Comparison of ENCODE assay signal across 15 cellular contexts in the genomic region with DNA sequence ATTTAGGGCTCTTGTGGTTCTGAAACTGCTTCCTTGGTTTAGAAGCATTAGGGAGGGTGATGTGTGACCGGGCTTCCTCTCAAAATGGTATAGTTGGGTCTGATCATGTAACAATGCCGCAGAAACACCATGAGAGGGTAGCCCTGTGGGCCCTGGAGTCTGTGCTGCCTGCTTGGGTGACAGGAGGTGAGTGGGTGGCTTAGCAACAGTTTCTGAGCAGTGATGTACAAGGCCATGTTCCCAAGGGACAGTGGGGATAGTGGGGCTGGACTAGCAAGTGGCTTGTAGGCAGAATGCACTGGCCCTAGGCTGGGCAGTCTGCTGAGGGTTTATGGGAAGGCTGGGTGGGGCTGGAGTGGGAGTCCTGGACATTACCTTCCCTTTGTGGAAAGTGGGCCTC.
A peak's percentile ranks its signal among the peaks of the same experiment; 100 is the strongest.
DNase-seq lines count a peak whose midpoint lies in the region; ATAC-seq and TF ChIP-seq lines count a peak whose summit lies in the region.
"Had no signal": no experiment of that assay in that cellular context is flagged by ENCODE, and none has a peak within 500 bp of the region (broad histone marks: within the 10 kb centered on the region; RNA-seq: fewer than 3 reads in every experiment).

No MANE protein-coding gene starts in this region.

- TF ChIP-seq CTCF in HEK293 (tag by site-specific recombination; IDR thresholded peaks at IDR 0.05): no peak
- TF ChIP-seq CTCF in dorsolateral prefrontal cortex (IDR thresholded peaks at IDR 0.05 in 54 of 56, conservative IDR thresholded peaks at IDR 0.05 in 2 of 56; ENCODE audit: low read depth in 1 of 56, partially characterized antibody in 56 of 56): no peak
- TF ChIP-seq CTCF in progenitor cell of endocrine pancreas (IDR thresholded peaks at IDR 0.05; ENCODE audit: unreplicated experiment): no peak

- peaks cover 3% of the 10 kb centered on the region for H3K27me3 Mint-ChIP-seq in T-helper 1 cell treated with Interleukin-12 subunit alpha and Interleukin-12 subunit beta and Interleukin-4 antibody, amounts not matched to agents 30 μg/mL and 1 μg/mL, for 36 hours (ENCODE audit: low read depth)
- H3K27me3 Mint-ChIP-seq in progenitor cell of endocrine pancreas: peaks cover 30% of the 10 kb centered on the region

- peaks cover 0 to 2% (median 0%) of the 10 kb centered on the region in 45 donors for H3K27me3 ChIP-seq in dorsolateral prefrontal cortex

- H3K27ac ChIP-seq in HEK293 (ENCODE audit: extremely low read depth, low read depth, low read length) (no peak overlapping the region), dorsolateral prefrontal cortex (peak overlapping the region in 31 of 59 donors; percentile 6 to 73 (median 38))

- no peak overlapping the region for H3K27ac Mint-ChIP-seq in T-helper 1 cell treated with Interleukin-12 subunit alpha and Interleukin-12 subunit beta and Interleukin-4 antibody, amounts not matched to agents 30 μg/mL and 1 μg/mL, for 36 hours
- H3K27ac Mint-ChIP-seq in progenitor cell of endocrine pancreas: peak overlapping the region; percentile 13
- H3K27ac Mint-ChIP-seq: HFFc6 had no signal

- intact Hi-C loops in dorsolateral prefrontal cortex (cut with DNase I): no loop called here

- H3K9me3 Mint-ChIP-seq in T-helper 1 cell treated with Interleukin-12 subunit alpha and Interleukin-12 subunit beta and Interleukin-4 antibody, amounts not matched to agents 30 μg/mL and 1 μg/mL, for 36 hours: no peaks in the 10 kb centered on the region
- no peaks in the 10 kb centered on the region for H3K9me3 Mint-ChIP-seq in progenitor cell of endocrine pancreas (ENCODE audit: low read depth)
- H3K9me3 Mint-ChIP-seq: HFFc6 had no signal

- H3K36me3 Mint-ChIP-seq in T-helper 1 cell treated with Interleukin-12 subunit alpha and Interleukin-12 subunit beta and Interleukin-4 antibody, amounts not matched to agents 30 μg/mL and 1 μg/mL, for 36 hours (ENCODE audit: low read depth): no peaks in the 10 kb centered on the region
- H3K36me3 Mint-ChIP-seq in progenitor cell of endocrine pancreas (ENCODE audit: insufficient read depth): no peaks in the 10 kb centered on the region

- DNase-seq in T-helper 1 cell (no peak), dorsolateral prefrontal cortex (peak in 5 of 10 donors; percentile 34 to 55 (median 47)), progenitor cell of endocrine pancreas (ENCODE audit: low spot score, unreplicated experiment) (no peak), mucosa of gallbladder (ENCODE audit: low spot score) (no peak)
- DNase-seq in activated CD4-positive, alpha-beta T cell treated with anti-CD3 and anti-CD28 coated beads, Interleukin-2, amount 50 U/mL, for 48 hours: no peak
- DNase-seq: C1 segment of cervical spinal cord, DMS153, HFFc6, Kasumi-1, NCI-H187, NCI-H345, SHP77 treated with DMSO at 0.1 percent for 48 hours had no signal

- H3K4me3 Mint-ChIP-seq in T-helper 1 cell treated with Interleukin-12 subunit alpha and Interleukin-12 subunit beta and Interleukin-4 antibody, amounts not matched to agents 30 μg/mL and 1 μg/mL, for 36 hours: peak overlapping the region; percentile 9
- H3K4me3 Mint-ChIP-seq in progenitor cell of endocrine pancreas (ENCODE audit: low read depth): no peak overlapping the region
- H3K4me3 Mint-ChIP-seq: HFFc6 had no signal

- H3K36me3 ChIP-seq in HEK293 (ENCODE audit: control insufficient read depth in 2 of 2, insufficient read depth in 1 of 2, low read length in 2 of 2): no peaks in the 10 kb centered on the region

- no peak for ATAC-seq in GM18517 (IDR thresholded peaks at IDR 0.05; ENCODE audit: unreplicated experiment)

- no peak overlapping the region for H3K4me3 ChIP-seq in HEK293 (ENCODE audit: low read depth, low read length)
- H3K4me3 ChIP-seq in dorsolateral prefrontal cortex: no peak overlapping the region

- CTCF ChIA-PET in HEK293 (lab: Yijun Ruan, JAX): no interaction called here

- POLR2A ChIA-PET in HEK293 (lab: Yijun Ruan, JAX): no interaction called here

- no peaks in the 10 kb centered on the region for H3K9me3 ChIP-seq in HEK293 (ENCODE audit: control insufficient read depth, insufficient read depth, low read depth, low read length)

- H3K4me1 Mint-ChIP-seq in T-helper 1 cell treated with Interleukin-12 subunit alpha and Interleukin-12 subunit beta and Interleukin-4 antibody, amounts not matched to agents 30 μg/mL and 1 μg/mL, for 36 hours (ENCODE audit: low read depth): peaks cover 5% of the 10 kb centered on the region
- H3K4me1 Mint-ChIP-seq in progenitor cell of endocrine pancreas (ENCODE audit: low read depth): no peaks in the 10 kb centered on the region

- H3K4me1 ChIP-seq in HEK293 (ENCODE audit: control insufficient read depth, insufficient read depth, low read length): no peaks in the 10 kb centered on the region

TF ChIP-seq in HEK293, 187 proteins besides CTCF, POLR2A, EP300 and RAD21:
- TF ChIP-seq EGR2 (tag by site-specific recombination; IDR thresholded peaks at IDR 0.05; ENCODE audit: low read depth) (0 out of 2 replicates have a peak, but pooled peaks have one; percentile 16), ZNF37A (tag by site-specific recombination; IDR thresholded peaks at IDR 0.05) (no peak)
